Comparison of ENCODE assay signal across 23 cellular contexts in the genomic region with DNA sequence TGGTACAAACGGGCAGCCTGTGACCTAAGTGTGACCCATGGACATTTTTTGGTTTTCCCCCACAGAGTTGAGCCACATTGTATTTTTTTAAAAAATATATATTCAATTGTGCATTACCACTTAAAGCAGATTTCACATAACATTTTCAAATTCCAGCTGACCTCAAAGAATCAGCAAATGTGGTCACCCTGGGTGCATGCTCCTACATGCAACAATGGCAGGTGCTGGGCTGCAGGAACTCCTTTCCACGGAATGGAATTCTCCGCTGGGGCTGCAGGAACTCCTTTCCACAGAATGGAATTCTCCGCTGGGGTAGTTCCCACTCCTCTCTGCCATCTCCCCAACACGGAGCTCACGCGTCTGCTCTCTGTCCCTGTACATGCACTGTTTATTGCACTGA.
"Had no signal": no experiment of that assay in that cellular context is flagged by ENCODE, and none has a peak within 500 bp of the region (broad histone marks: within the 10 kb centered on the region; RNA-seq: fewer than 3 reads in every experiment).

No MANE protein-coding gene starts in this region.

- H3K27me3 Mint-ChIP-seq: stimulated activated naive CD8-positive, alpha-beta T cell treated with anti-CD3 and anti-CD28 coated beads, Interleukin-15, amount 100 ng/mL, for 72 hours had no signal

- H3K27ac Mint-ChIP-seq: endodermal cell; naive B cell; nephron progenitor cell; stimulated activated naive B cell treated with anti-CD40 and anti-IgM and Interleukin-4, amounts not matched to agents 10 μg/mL and 1 μg/mL and 100 μg/mL, for 72 hours had no signal

- H3K27me3 ChIP-seq: gastroesophageal sphincter, hepatocyte, right lobe of liver, spleen, testis, tibial nerve, upper lobe of right lung, vagina had no signal

- H3K4me3 ChIP-seq: coronary artery, gastroesophageal sphincter, hepatocyte, lung, psoas muscle, right lobe of liver, spleen, testis, tibial nerve, upper lobe of right lung, vagina had no signal

- H3K36me3 Mint-ChIP-seq: naive B cell; stimulated activated naive B cell treated with anti-CD40 and anti-IgM and Interleukin-4, amounts not matched to agents 10 μg/mL and 1 μg/mL and 100 μg/mL, for 72 hours had no signal

- H3K4me2 ChIP-seq: hepatocyte had no signal

- H3K79me2 ChIP-seq: hepatocyte had no signal

- H3K9me3 Mint-ChIP-seq: endodermal cell, nephron progenitor cell had no signal

- DNase-seq: effector CD4-positive, alpha-beta T cell; endodermal cell; left colon; left ventricle myocardium superior; mesendoderm; naive B cell; nephron progenitor cell; psoas muscle; right lobe of liver; spleen; stimulated activated CD4-positive, alpha-beta T cell treated with anti-CD3 and anti-CD28 coated beads, Interleukin-15, amount 100 ng/mL, for 24 hours; stimulated activated CD4-positive, alpha-beta T cell treated with anti-CD3 and anti-CD28 coated beads, Interleukin-1b, Interleukin-23, amount 100 ng/mL, for 48 hours; stimulated activated CD4-positive, alpha-beta T cell treated with anti-CD3 and anti-CD28 coated beads, Interleukin-4, amount 100 ng/mL, for 24 hours; stimulated activated naive B cell treated with anti-CD40 and anti-IgM and Interleukin-4, amounts not matched to agents 10 μg/mL and 1 μg/mL and 100 μg/mL, for 72 hours; stimulated activated naive CD8-positive, alpha-beta T cell treated with anti-CD3 and anti-CD28 coated beads, Interleukin-15, amount 100 ng/mL, for 72 hours; testis; upper lobe of right lung had no signal

- H3K4me1 Mint-ChIP-seq: endodermal cell had no signal

- H3K9me3 ChIP-seq: gastroesophageal sphincter, psoas muscle, right lobe of liver, spleen, testis, tibial nerve, upper lobe of right lung, vagina had no signal

- H3K36me3 ChIP-seq: gastroesophageal sphincter, right lobe of liver, spleen, tibial nerve, upper lobe of right lung, vagina had no signal

- H3K4me3 Mint-ChIP-seq: endodermal cell; naive B cell; nephron progenitor cell; stimulated activated naive B cell treated with anti-CD40 and anti-IgM and Interleukin-4, amounts not matched to agents 10 μg/mL and 1 μg/mL and 100 μg/mL, for 72 hours; stimulated activated naive CD8-positive, alpha-beta T cell treated with anti-CD3 and anti-CD28 coated beads, Interleukin-15, amount 100 ng/mL, for 72 hours had no signal

- H3K4me1 ChIP-seq: spleen, testis, upper lobe of right lung had no signal

- ATAC-seq: gastroesophageal sphincter; left colon; left ventricle myocardium superior; psoas muscle; right lobe of liver; stimulated activated naive B cell treated with anti-CD40 and anti-IgM and Interleukin-4, amounts not matched to agents 10 μg/mL and 1 μg/mL and 100 μg/mL, for 72 hours; stimulated activated naive CD8-positive, alpha-beta T cell treated with anti-CD3 and anti-CD28 coated beads, Interleukin-15, amount 100 ng/mL, for 72 hours; upper lobe of right lung had no signal

- H2AFZ ChIP-seq: hepatocyte had no signal

- H3K27ac ChIP-seq: coronary artery, gastroesophageal sphincter, hepatocyte, psoas muscle, right lobe of liver, spleen, testis, tibial nerve, upper lobe of right lung, vagina had no signal
